Comparison of ENCODE assay signal across 8 cellular contexts in the genomic region with DNA sequence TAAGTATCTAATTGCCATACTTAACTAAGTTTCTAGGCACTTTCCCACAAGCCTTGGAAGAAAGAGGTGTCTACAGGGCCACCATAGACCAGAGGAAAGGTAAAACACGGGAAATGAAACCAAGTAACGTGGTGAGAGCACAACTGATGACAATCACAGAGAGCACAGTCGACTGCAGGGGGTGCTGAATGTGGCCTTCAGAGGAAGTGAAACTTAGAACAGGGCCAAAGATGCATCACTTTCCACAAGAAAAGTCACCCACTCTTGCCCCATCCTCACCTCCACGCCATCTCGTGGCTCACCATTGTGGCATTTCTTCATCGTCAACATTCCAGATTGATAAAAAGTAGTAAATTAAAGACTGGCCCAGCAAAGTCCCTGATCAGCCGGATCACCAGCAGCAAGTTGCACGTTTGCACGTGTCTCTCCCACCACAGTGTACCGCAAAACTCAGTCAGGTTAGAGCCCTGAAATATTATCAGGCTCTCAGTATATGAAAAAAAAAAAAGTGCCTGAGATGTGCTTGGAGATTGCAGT. TPM values are rescaled to one million over a fixed set of nuclear protein-coding genes. Genes with fewer than 3 reads are reported as not detected.
DNase-seq lines count a peak whose midpoint lies in the region; ATAC-seq and TF ChIP-seq lines count a peak whose summit lies in the region.

No MANE protein-coding gene starts in this region.

- no peak overlapping the region for H3K4me3 ChIP-seq in body of pancreas
- no peak overlapping the region for H3K4me3 ChIP-seq in SK-N-SH (ENCODE audit: low read depth in 2 of 2, low read length in 1 of 2)

- POLR2A ChIA-PET in T-cell (lab: Charles Lee) (interaction anchor here (0.6 to 1.5 kb wide), 5 partner anchors 8 to 30 kb away, joined by 3 to 5 read pairs (median 4); no protein-coding TSS in a partner anchor), SK-N-SH (lab: Yijun Ruan, JAX) (no interaction called here)

- no peak for TF ChIP-seq POLR2A in body of pancreas (IDR thresholded peaks at IDR 0.05)

- no peak for TF ChIP-seq RAD21 in SK-N-SH (IDR thresholded peaks at IDR 0.05; ENCODE audit: low read length)

- H3K27me3 ChIP-seq in body of pancreas = no peaks in the 10 kb centered on the region
- H3K27me3 ChIP-seq in SK-N-SH (ENCODE audit: insufficient read depth) = no peaks in the 10 kb centered on the region

- H3K36me3 Mint-ChIP-seq in T-cell = peaks cover 22% of the 10 kb centered on the region

- peak; percentile 76 for ATAC-seq in GM18520 (IDR thresholded peaks at IDR 0.05; ENCODE audit: unreplicated experiment)
- ATAC-seq in HG02885 (IDR thresholded peaks at IDR 0.05; ENCODE audit: poor library complexity, unreplicated experiment) = peak; percentile 94
- ATAC-seq in T-cell (replicated peaks in 1 of 4) = peak; percentile 89 to 93 (median 92)
- peak; percentile 47 for ATAC-seq in body of pancreas

- H3K4me1 Mint-ChIP-seq in T-cell = peaks cover 89 to 92% (median 91%) of the 10 kb centered on the region in 3 donors

- H3F3A ChIP-seq in SK-N-SH (replicated peaks; ENCODE audit: insufficient read depth) = no peaks in the 10 kb centered on the region

- WGBS in body of pancreas, 2 donors = 81 to 88% methylated on average over 10 of the region's 10 CpGs
- WGBS in SK-N-SH (ENCODE audit: low lambda C conversion rate) = 94% methylated on average over 10 of the region's 10 CpGs

- no peak for TF ChIP-seq EP300 in SK-N-SH (IDR thresholded peaks at IDR 0.05; ENCODE audit: borderline replicate concordance in 1 of 2, low read depth in 1 of 2, low read length in 1 of 2)

- H3K4me1 ChIP-seq in body of pancreas (no peaks in the 10 kb centered on the region), SK-N-SH (ENCODE audit: control insufficient read depth in 1 of 2, insufficient read depth in 2 of 2, low read depth in 1 of 2, low read length in 1 of 2) (peaks cover 0 to 5% of the 10 kb centered on the region in 2 experiments; a peak in 1 of 4 replicates)

- in situ Hi-C loops in KBM-7 (cut with MboI; ENCODE audit: low pct_unique_long_range_greater_than_20kb, low sequenced_read_pairs) = no loop called here

- no peak for TF ChIP-seq CTCF in body of pancreas (IDR thresholded peaks at IDR 0.05)
- TF ChIP-seq CTCF in SK-N-SH (IDR thresholded peaks at IDR 0.05) = no peak

- H3K27ac ChIP-seq in body of pancreas = no peak overlapping the region
- no peak overlapping the region for H3K27ac ChIP-seq in SK-N-SH (ENCODE audit: low read depth in 2 of 2, low read length in 1 of 2)

- H3K9me2 ChIP-seq in SK-N-SH = no peaks in the 10 kb centered on the region

- peak overlapping the region; percentile 75 to 83 (median 79) for H3K4me3 Mint-ChIP-seq in T-cell

- H2AFZ ChIP-seq in SK-N-SH (ENCODE audit: low read depth) = no peak overlapping the region

- H3K9me3 ChIP-seq in body of pancreas (no peaks in the 10 kb centered on the region), SK-N-SH (no peaks in the 10 kb centered on the region)

- DNase-seq in T-cell (peak; percentile 49 to 80 (median 69)), body of pancreas (peak in 1 of 4 donors; percentile 43), SK-N-SH (no peak), NCI-H2081 (lab: John Stamatoyannopoulos, UW) (no peak), KBM-7 (no peak)
- DNase-seq in stimulated activated naive CD4-positive, alpha-beta T cell treated with Interleukin-2 at 50 U/mL for 16 hours (lab: John Stamatoyannopoulos, UW) = peak; percentile 70

- H3K36me3 ChIP-seq in body of pancreas (replicated peaks in 1 of 2; ENCODE audit: insufficient read depth in 1 of 2, low read depth in 2 of 2) (no peaks in the 10 kb centered on the region), SK-N-SH (replicated peaks in 1 of 2; ENCODE audit: control insufficient read depth in 1 of 2, insufficient read depth in 2 of 2, low read length in 1 of 2) (peaks cover 0 to 7% of the 10 kb centered on the region in 2 experiments)

- peak overlapping the region; percentile 99 for H3K27ac Mint-ChIP-seq in T-cell

- H3K4me2 ChIP-seq in SK-N-SH = no peak overlapping the region

- CTCF ChIA-PET in T-cell (lab: Charles Lee) (interaction anchor here (0.6 to 1.6 kb wide), 6 partner anchors 13 to 512 kb away, joined by 3 to 5 read pairs (median 4); no protein-coding TSS in a partner anchor), SK-N-SH (lab: Yijun Ruan, JAX) (no interaction called here)

- intact Hi-C loops in body of pancreas (cut with DNase I) = no loop called here

- peaks cover 31% of the 10 kb centered on the region for H3K79me2 ChIP-seq in SK-N-SH (ENCODE audit: insufficient read depth)

- no peaks in the 10 kb centered on the region for H3K27me3 Mint-ChIP-seq in T-cell

- H3K9ac ChIP-seq in SK-N-SH = no peak overlapping the region

- no peaks in the 10 kb centered on the region for H4K20me1 ChIP-seq in SK-N-SH (ENCODE audit: insufficient read depth)

- H3K9me3 Mint-ChIP-seq in T-cell = no peaks in the 10 kb centered on the region

TF ChIP-seq in SK-N-SH, 30 proteins besides CTCF, POLR2A, EP300 and RAD21:
- TF ChIP-seq NRF1 (IDR thresholded peaks at IDR 0.05; ENCODE audit: low read depth, low read length) = no peak
- TF ChIP-seq FOXJ3 (CRISPR knock-in tag; IDR thresholded peaks at IDR 0.05) = no peak
- no peak for TF ChIP-seq TCF12 (IDR thresholded peaks at IDR 0.05)
- no peak for TF ChIP-seq EZH2phosphoT487 (IDR thresholded peaks at IDR 0.05; ENCODE audit: borderline replicate concordance, low read depth)
- no peak for TF ChIP-seq RFX5 (IDR thresholded peaks at IDR 0.05; ENCODE audit: low read length)

RNA-seq across cellular contexts. Expression of gene HIVEP2, which starts 31.4 kb away (rescaled TPM):
- total RNA-seq in T-cell = 10 to 100 TPM; 71.4 to 81.4 (median 75.2) TPM
- 10 to 100 TPM; 11.2 to 16.5 TPM for total RNA-seq in body of pancreas
- polyA plus RNA-seq in SK-N-SH (2012; rRNA removed) = 2.5 and 2.8 TPM in 2 replicates
- polyA plus RNA-seq in SK-N-SH (2012; cell fraction: cytosol; rRNA removed) = 2.9 TPM in 2 replicates
- polyA plus RNA-seq in SK-N-SH (2012; cell fraction: nucleus; rRNA removed) = 5.1 and 6.3 TPM in 2 replicates

Comparison
In these comparisons a context has a peak if more than half of its experiments do, and no peak if none do; other contexts are left out.
1. DNase-seq: peak in T-cell (34 of 34) and stimulated activated naive CD4-positive, alpha-beta T cell treated with Interleukin-2 at 50 U/mL for 16 hours (single experiment); none in SK-N-SH (single experiment), NCI-H2081 (0 of 2) and KBM-7 (single experiment).
2. RNA of gene HIVEP2, which starts 31.4 kb away (total RNA-seq): 71.4 to 81.4 TPM in T-cell; 11.2 to 16.5 TPM in body of pancreas; every median in the first group is over 4 times any median in the second.
3. Peak in every context shown above with its lines, with median percentiles within 50 percentile points of each other: ATAC-seq.